Comparison of ENCODE assay signal across 16 cellular contexts in genomic region chr20:11853359-11853758, GRCh38.
DNase-seq lines count a peak whose midpoint lies in the region; ATAC-seq and TF ChIP-seq lines count a peak whose summit lies in the region.
"Had no signal": no experiment of that assay in that cellular context is flagged by ENCODE, and none has a peak within 500 bp of the region (broad histone marks: within the 10 kb centered on the region; RNA-seq: fewer than 3 reads in every experiment).

No MANE protein-coding gene starts in this region.

- ATAC-seq in stimulated activated naive CD8-positive, alpha-beta T cell treated with anti-CD3 and anti-CD28 coated beads, Interleukin-15, amount 100 ng/mL, for 72 hours = no peak
- ATAC-seq in GM21360 (IDR thresholded peaks at IDR 0.05; ENCODE audit: unreplicated experiment) (no peak), GM21515 (IDR thresholded peaks at IDR 0.05; ENCODE audit: unreplicated experiment) (no peak), HG02884 (IDR thresholded peaks at IDR 0.05; ENCODE audit: unreplicated experiment) (no peak)

- in situ Hi-C loops in mammary epithelial cell (cut with MboI; ENCODE audit: low sequenced_read_pairs in 2 of 2) = no loop called here

- no peak overlapping the region for H3K4me3 ChIP-seq in mammary epithelial cell (replicated peaks in 1 of 3; ENCODE audit: insufficient read depth in 1 of 3, low read depth in 2 of 3, low read length in 3 of 3)

- no peaks in the 10 kb centered on the region for H3K36me3 ChIP-seq in mammary epithelial cell (ENCODE audit: insufficient read depth, low read length)

- H3K9me3 ChIP-seq in mammary epithelial cell (replicated peaks; ENCODE audit: insufficient read depth, low read length) = no peaks in the 10 kb centered on the region

- no peak overlapping the region for H3K4me2 ChIP-seq in mammary epithelial cell (ENCODE audit: insufficient read depth, low read depth, low read length)

- no TSS peak for BruUV-seq in mammary epithelial cell (replicated peaks; lab: Mats Ljungman, UMichigan)

- no peaks in the 10 kb centered on the region for H4K20me1 ChIP-seq in mammary epithelial cell (ENCODE audit: insufficient read depth, low read length)

- TF ChIP-seq CTCF in mammary epithelial cell (conservative IDR thresholded peaks at IDR 0.05 in 1 of 2, IDR thresholded peaks at IDR 0.05 in 1 of 2; ENCODE audit: extremely low read depth in 1 of 2, insufficient read depth in 1 of 2, low read depth in 1 of 2, low read length in 2 of 2) = no peak

- H3K27me3 Mint-ChIP-seq in stimulated activated naive CD8-positive, alpha-beta T cell treated with anti-CD3 and anti-CD28 coated beads, Interleukin-15, amount 100 ng/mL, for 72 hours = no peaks in the 10 kb centered on the region

- dilution Hi-C loops in mammary epithelial cell (cut with HindIII; ENCODE audit: low sequenced_read_pairs) = no loop called here

- H3K4me1 ChIP-seq in mammary epithelial cell (ENCODE audit: insufficient read depth, low read length) = peaks cover 40% of the 10 kb centered on the region

- no peak overlapping the region for H3K4me3 Mint-ChIP-seq in stimulated activated naive CD8-positive, alpha-beta T cell treated with anti-CD3 and anti-CD28 coated beads, Interleukin-15, amount 100 ng/mL, for 72 hours

- intact Hi-C loops in mammary epithelial cell (cut with micrococcal nuclease) = loop anchor here (5.0 kb wide), 1 partner anchor 176 kb away; no protein-coding TSS in a partner anchor

- H3K27me3 ChIP-seq in mammary epithelial cell (ENCODE audit: insufficient read depth, low read length) = no peaks in the 10 kb centered on the region

- peak overlapping the region; percentile 53 for H2AFZ ChIP-seq in mammary epithelial cell (ENCODE audit: low read depth, low read length)

- DNase-seq in HS-27A (ENCODE audit: low read depth) (peak; percentile 12), mammary epithelial cell (peak; percentile 55), fibroblast of peridontal ligament (ENCODE audit: extremely low read depth) (peak; percentile 55)
- DNase-seq in stimulated activated naive CD8-positive, alpha-beta T cell treated with anti-CD3 and anti-CD28 coated beads, Interleukin-15, amount 100 ng/mL, for 72 hours = no peak
- DNase-seq: GDM1, Karpas-422, NCI-H1694, NCI-H2081, NCI-H2171 treated with DMSO at 0.1 percent for 48 hours, NCI-H526, OCI-M1, Right ventricle myocardium superior had no signal

- no peaks in the 10 kb centered on the region for H3K4me1 Mint-ChIP-seq in stimulated activated naive CD8-positive, alpha-beta T cell treated with anti-CD3 and anti-CD28 coated beads, Interleukin-15, amount 100 ng/mL, for 72 hours

- H3K27ac Mint-ChIP-seq in stimulated activated naive CD8-positive, alpha-beta T cell treated with anti-CD3 and anti-CD28 coated beads, Interleukin-15, amount 100 ng/mL, for 72 hours = no peak overlapping the region

- CTCF ChIA-PET in mammary epithelial cell (lab: Charles Lee; ENCODE audit: low non-redundant PET) = no interaction called here

- H3K9me3 Mint-ChIP-seq in stimulated activated naive CD8-positive, alpha-beta T cell treated with anti-CD3 and anti-CD28 coated beads, Interleukin-15, amount 100 ng/mL, for 72 hours = peaks cover 8 to 12% of the 10 kb centered on the region in 2 donors

- peak overlapping the region; percentile 89 for H3K27ac ChIP-seq in mammary epithelial cell (ENCODE audit: insufficient read depth, low read depth, low read length)
- H3K27ac ChIP-seq: C4-2B had no signal

- no peaks in the 10 kb centered on the region for H3K79me2 ChIP-seq in mammary epithelial cell (ENCODE audit: insufficient read depth, low read length)

- no peak overlapping the region for H3K9ac ChIP-seq in mammary epithelial cell (ENCODE audit: insufficient read depth, low read length)

Comparison
In these comparisons a context has a peak if more than half of its experiments do, and no peak if none do; other contexts are left out.
1. DNase-seq: peak in HS-27A (single experiment), mammary epithelial cell (single experiment) and fibroblast of peridontal ligament (single experiment); none in stimulated activated naive CD8-positive, alpha-beta T cell treated with anti-CD3 and anti-CD28 coated beads, Interleukin-15, amount 100 ng/mL, for 72 hours (0 of 2).